In the genomic region with DNA sequence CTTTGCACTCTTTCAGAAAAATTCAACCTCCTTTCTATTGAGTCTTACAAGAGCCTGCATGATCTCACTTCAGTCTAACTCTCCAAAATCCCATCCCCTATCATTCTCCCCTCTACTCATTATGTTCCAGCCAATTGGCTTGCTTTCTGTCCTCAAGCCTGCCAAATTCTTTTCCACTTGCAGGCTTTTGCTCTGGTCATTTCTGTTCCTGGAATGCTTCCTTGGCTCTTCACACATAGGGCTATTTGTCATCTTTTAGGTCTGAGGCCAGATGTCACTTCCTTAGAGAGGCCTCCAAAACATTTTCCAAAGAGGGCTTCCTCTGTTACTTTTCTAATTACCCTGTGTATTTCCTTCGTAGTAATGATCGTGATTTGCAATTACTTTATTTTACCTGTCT, we compare ENCODE assay signal across 14 cellular contexts. TPM values are rescaled to one million over a fixed set of nuclear protein-coding genes. Genes with fewer than 3 reads are reported as not detected.
DNase-seq lines count a peak whose midpoint lies in the region; ATAC-seq, FAIRE-seq and TF ChIP-seq lines count a peak whose summit lies in the region.
"Had no signal": no experiment of that assay in that cellular context is flagged by ENCODE, and none has a peak within 500 bp of the region (broad histone marks: within the 10 kb centered on the region; RNA-seq: fewer than 3 reads in every experiment).

No MANE protein-coding gene starts in this region.

- H3K27ac ChIP-seq in right atrium auricular region = peak overlapping the region in 1 of 2 donors; percentile 43
- no peak overlapping the region for H3K27ac ChIP-seq in kidney (ENCODE audit: low read depth in 2 of 2, low read length in 2 of 2)

- no peaks in the 10 kb centered on the region for H3K27me3 Mint-ChIP-seq in brain
- H3K27me3 Mint-ChIP-seq: activated B cell treated with CpG ODN at 0.5 μM for 24 hours had no signal

- ATAC-seq in Right ventricle myocardium inferior (peak; percentile 43), GM21619 (IDR thresholded peaks at IDR 0.05; ENCODE audit: unreplicated experiment) (no peak)
- ATAC-seq: natural killer cell had no signal

- H3K4me1 ChIP-seq in right atrium auricular region (peaks cover 0 to 61% of the 10 kb centered on the region in 2 donors), kidney (ENCODE audit: control insufficient read depth in 1 of 2, insufficient read depth in 1 of 2, low read depth in 1 of 2, low read length in 2 of 2) (peaks cover 0 to 3% of the 10 kb centered on the region in 2 donors)

- peak overlapping the region in 4 of 5 experiments; percentile 50 to 80 (median 58) for H3K27ac Mint-ChIP-seq in brain
- H3K27ac Mint-ChIP-seq: activated B cell treated with CpG ODN at 0.5 μM for 24 hours had no signal

- FAIRE-seq in kidney (lab: Jason Lieb, UNC) = no peak

- H3K4me3 Mint-ChIP-seq in brain = peak overlapping the region in 2 of 5 experiments; percentile 49 to 65
- H3K4me3 Mint-ChIP-seq: activated B cell treated with CpG ODN at 0.5 μM for 24 hours, natural killer cell had no signal

- H3K4me1 Mint-ChIP-seq in brain = peaks cover 43% of the 10 kb centered on the region

- H3K9me3 ChIP-seq in right atrium auricular region (no peaks in the 10 kb centered on the region), kidney (ENCODE audit: control insufficient read depth in 1 of 2, low read length in 2 of 2) (no peaks in the 10 kb centered on the region)

- H3K4me3 ChIP-seq in right atrium auricular region = no peak overlapping the region
- no peak overlapping the region for H3K4me3 ChIP-seq in kidney (ENCODE audit: low read length in 2 of 2)

- H3K36me3 Mint-ChIP-seq in brain = no peaks in the 10 kb centered on the region
- H3K36me3 Mint-ChIP-seq: natural killer cell had no signal

- no peak for TF ChIP-seq CTCF in right atrium auricular region (IDR thresholded peaks at IDR 0.05)
- TF ChIP-seq CTCF in brain (conservative IDR thresholded peaks at IDR 0.05) = no peak
- no peak for TF ChIP-seq CTCF in kidney (IDR thresholded peaks at IDR 0.05; ENCODE audit: borderline replicate concordance, extremely low read depth, insufficient read depth)

- H3K9me3 Mint-ChIP-seq in brain = no peaks in the 10 kb centered on the region
- H3K9me3 Mint-ChIP-seq: activated B cell treated with CpG ODN at 0.5 μM for 24 hours, natural killer cell had no signal

- H3K27me3 ChIP-seq in right atrium auricular region = no peaks in the 10 kb centered on the region

- intact Hi-C loops in Right ventricle myocardium inferior (cut with DNase I) = no loop called here
- intact Hi-C loops in kidney (cut with DNase I) = no loop called here

- DNase-seq in Right ventricle myocardium inferior (ENCODE audit: missing footprints) = no peak
- DNase-seq in right atrium auricular region (ENCODE audit: low spot score) = no peak
- DNase-seq in left kidney (ENCODE audit: low read depth, low spot score) = peak; percentile 34
- peak; percentile 25 for DNase-seq in stromal cell of bone marrow (ENCODE audit: low read depth)
- no peak for DNase-seq in inferior parietal cortex (ENCODE audit: extremely low spot score)
- no peak for DNase-seq in kidney
- DNase-seq: activated B cell treated with CpG ODN at 0.5 μM for 24 hours; activated naive CD4-positive, alpha-beta T cell; AML-193; effector CD4-positive, alpha-beta T cell; natural killer cell; NCI-H2029 treated with DMSO at 0.1 percent for 48 hours had no signal

- H3K36me3 ChIP-seq in right atrium auricular region (no peaks in the 10 kb centered on the region), kidney (ENCODE audit: control insufficient read depth in 1 of 2, insufficient read depth in 2 of 2, low read length in 2 of 2) (no peaks in the 10 kb centered on the region)

- no peak overlapping the region for H3K9ac ChIP-seq in kidney (ENCODE audit: low read length in 2 of 2)

RNA-seq across cellular contexts. Expression of a gene that starts 11.8 kb away (rescaled TPM):
- 11.7 TPM for total RNA-seq in Right ventricle myocardium inferior
- total RNA-seq in right atrium auricular region = 10 to 100 TPM; 20.4 to 20.6 TPM
- 2.7 TPM for polyA plus RNA-seq in brain (ENCODE audit: insufficient read depth, low read depth, low replicate concordance)
- 40.4 TPM for total RNA-seq in kidney
- polyA plus RNA-seq in kidney (ENCODE audit: insufficient read depth, low read depth, low replicate concordance) = 7.1 TPM

Comparison
In these comparisons a context has a peak if more than half of its experiments do, and no peak if none do; other contexts are left out.
1. DNase-seq: peak in left kidney (single experiment) and stromal cell of bone marrow (single experiment); none in Right ventricle myocardium inferior (single experiment), right atrium auricular region (single experiment), inferior parietal cortex (single experiment) and kidney (single experiment).